Comparison of ENCODE assay signal across 14 cellular contexts in the genomic region with DNA sequence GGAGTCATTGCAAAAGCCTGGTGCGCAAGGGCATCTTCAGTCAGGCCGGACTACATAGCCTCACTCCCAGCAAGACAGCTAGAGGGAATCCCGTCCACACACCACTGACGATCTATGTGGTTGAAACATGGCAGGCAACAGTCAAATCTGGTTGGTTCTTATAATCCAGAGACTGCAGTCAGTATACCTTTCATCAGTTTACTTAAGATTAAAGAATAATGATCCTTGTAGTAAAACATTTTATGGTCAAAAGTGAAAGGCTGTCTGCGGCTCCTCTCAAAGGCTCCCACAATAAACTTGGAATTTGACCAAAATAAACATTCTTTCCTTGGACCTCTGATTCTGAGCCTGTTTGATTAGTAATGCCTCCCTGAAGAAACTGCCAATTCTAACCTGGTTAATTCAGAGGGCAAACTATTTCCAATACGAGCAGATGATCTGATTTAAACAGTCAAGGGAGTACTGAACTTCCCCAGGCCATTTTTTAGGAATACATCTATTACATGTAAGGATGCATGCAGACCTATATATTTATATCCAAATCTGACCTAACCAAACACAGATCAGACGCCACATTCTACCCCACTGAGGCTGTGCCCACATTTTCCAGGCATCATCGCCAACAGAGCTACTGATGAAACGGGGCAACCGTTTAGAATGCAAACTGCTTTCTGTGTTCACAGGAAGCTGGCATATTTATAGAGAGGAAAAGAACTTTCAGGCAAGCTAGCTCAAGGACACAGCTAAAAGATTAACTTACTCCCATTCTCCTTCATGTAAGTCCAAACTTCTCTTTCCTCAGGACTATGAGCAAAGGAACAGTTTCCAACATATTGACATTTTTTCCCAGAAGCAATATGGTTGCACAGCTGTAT. TPM values are rescaled to one million over a fixed set of nuclear protein-coding genes. Genes with fewer than 3 reads are reported as not detected.
DNase-seq lines count a peak whose midpoint lies in the region; ATAC-seq and TF ChIP-seq lines count a peak whose summit lies in the region.
"Had no signal": no experiment of that assay in that cellular context is flagged by ENCODE, and none has a peak within 500 bp of the region (broad histone marks: within the 10 kb centered on the region; RNA-seq: fewer than 3 reads in every experiment).

No MANE protein-coding gene starts in this region.

- H3F3A ChIP-seq in SK-N-SH (replicated peaks; ENCODE audit: insufficient read depth), result peaks cover 19% of the 10 kb centered on the region

- no peaks in the 10 kb centered on the region for H3K4me1 Mint-ChIP-seq in activated T-helper 1 cell treated with anti-CD3 and anti-CD28 coated beads, Interleukin-12 subunit alpha, Interleukin-12 subunit beta, Interleukin-2, Interleukin-4 antibody, amounts not matched to agents 30 ng/mL and 10 ng/mL and 1 ng/mL, durations not matched to agents 14 hours and 24 hours and 36 hours (ENCODE audit: low read depth)
- H3K4me1 Mint-ChIP-seq in activated CD4-positive, alpha-beta T cell treated with anti-CD3 and anti-CD28 coated beads, Interleukin-2, amount 10 ng/mL, durations not matched to agents 24 days and 14 days, result no peaks in the 10 kb centered on the region

- no peaks in the 10 kb centered on the region for H4K20me1 ChIP-seq in SK-N-SH (ENCODE audit: insufficient read depth)

- H3K27ac Mint-ChIP-seq in activated T-helper 1 cell treated with anti-CD3 and anti-CD28 coated beads, Interleukin-12 subunit alpha, Interleukin-12 subunit beta, Interleukin-2, Interleukin-4 antibody, amounts not matched to agents 30 ng/mL and 10 ng/mL and 1 ng/mL, durations not matched to agents 14 hours and 24 hours and 36 hours, result peak overlapping the region; percentile 18
- no peak overlapping the region for H3K27ac Mint-ChIP-seq in activated CD4-positive, alpha-beta T cell treated with anti-CD3 and anti-CD28 coated beads, Interleukin-2, amount 10 ng/mL, durations not matched to agents 24 days and 14 days
- H3K27ac Mint-ChIP-seq: natural killer cell treated with Interleukin-12 subunit alpha and Interleukin-12 subunit beta and Interleukin-15 and Interleukin-18, amount 100 ng/mL, for 72 hours had no signal

- no peak for TF ChIP-seq CTCF in SK-N-SH (IDR thresholded peaks at IDR 0.05)
- no peak for TF ChIP-seq CTCF in GM20000 (IDR thresholded peaks at IDR 0.05; ENCODE audit: extremely low read depth, missing control alignments)

- no peak overlapping the region for H3K4me3 ChIP-seq in SK-N-SH (ENCODE audit: low read depth in 2 of 2, low read length in 1 of 2)
- H3K4me3 ChIP-seq: gastrocnemius medialis, GM12878, vagina had no signal

- H3K9me3 Mint-ChIP-seq in activated T-helper 1 cell treated with anti-CD3 and anti-CD28 coated beads, Interleukin-12 subunit alpha, Interleukin-12 subunit beta, Interleukin-2, Interleukin-4 antibody, amounts not matched to agents 30 ng/mL and 10 ng/mL and 1 ng/mL, durations not matched to agents 14 hours and 24 hours and 36 hours, result no peaks in the 10 kb centered on the region
- H3K9me3 Mint-ChIP-seq in activated CD4-positive, alpha-beta T cell treated with anti-CD3 and anti-CD28 coated beads, Interleukin-2, amount 10 ng/mL, durations not matched to agents 24 days and 14 days, result no peaks in the 10 kb centered on the region
- H3K9me3 Mint-ChIP-seq: natural killer cell treated with Interleukin-12 subunit alpha and Interleukin-12 subunit beta and Interleukin-15 and Interleukin-18, amount 100 ng/mL, for 72 hours had no signal

- no peak overlapping the region for H2AFZ ChIP-seq in SK-N-SH (ENCODE audit: low read depth)

- CTCF ChIA-PET in SK-N-SH (lab: Yijun Ruan, JAX), result no interaction called here

- H3K27me3 Mint-ChIP-seq in activated T-helper 1 cell treated with anti-CD3 and anti-CD28 coated beads, Interleukin-12 subunit alpha, Interleukin-12 subunit beta, Interleukin-2, Interleukin-4 antibody, amounts not matched to agents 30 ng/mL and 10 ng/mL and 1 ng/mL, durations not matched to agents 14 hours and 24 hours and 36 hours (ENCODE audit: insufficient read depth), result no peaks in the 10 kb centered on the region
- no peaks in the 10 kb centered on the region for H3K27me3 Mint-ChIP-seq in activated CD4-positive, alpha-beta T cell treated with anti-CD3 and anti-CD28 coated beads, Interleukin-2, amount 10 ng/mL, durations not matched to agents 24 days and 14 days
- H3K27me3 Mint-ChIP-seq: natural killer cell treated with Interleukin-12 subunit alpha and Interleukin-12 subunit beta and Interleukin-15 and Interleukin-18, amount 100 ng/mL, for 72 hours had no signal

- H3K36me3 Mint-ChIP-seq in activated T-helper 1 cell treated with anti-CD3 and anti-CD28 coated beads, Interleukin-12 subunit alpha, Interleukin-12 subunit beta, Interleukin-2, Interleukin-4 antibody, amounts not matched to agents 30 ng/mL and 10 ng/mL and 1 ng/mL, durations not matched to agents 14 hours and 24 hours and 36 hours (ENCODE audit: low read depth), result peaks cover 58% of the 10 kb centered on the region
- H3K36me3 Mint-ChIP-seq in activated CD4-positive, alpha-beta T cell treated with anti-CD3 and anti-CD28 coated beads, Interleukin-2, amount 10 ng/mL, durations not matched to agents 24 days and 14 days (ENCODE audit: low read depth), result peaks cover 69% of the 10 kb centered on the region

- no peaks in the 10 kb centered on the region for H3K9me2 ChIP-seq in SK-N-SH

- peaks cover 3% of the 10 kb centered on the region; the same call in 1 of the 2 replicates for H3K79me2 ChIP-seq in SK-N-SH (ENCODE audit: insufficient read depth)

- no peak overlapping the region for H3K4me3 Mint-ChIP-seq in activated T-helper 1 cell treated with anti-CD3 and anti-CD28 coated beads, Interleukin-12 subunit alpha, Interleukin-12 subunit beta, Interleukin-2, Interleukin-4 antibody, amounts not matched to agents 30 ng/mL and 10 ng/mL and 1 ng/mL, durations not matched to agents 14 hours and 24 hours and 36 hours
- no peak overlapping the region for H3K4me3 Mint-ChIP-seq in activated CD4-positive, alpha-beta T cell treated with anti-CD3 and anti-CD28 coated beads, Interleukin-2, amount 10 ng/mL, durations not matched to agents 24 days and 14 days
- H3K4me3 Mint-ChIP-seq: natural killer cell treated with Interleukin-12 subunit alpha and Interleukin-12 subunit beta and Interleukin-15 and Interleukin-18, amount 100 ng/mL, for 72 hours had no signal

- POLR2A ChIA-PET in SK-N-SH (lab: Yijun Ruan, JAX), result no interaction called here

- no peaks in the 10 kb centered on the region for H3K4me1 ChIP-seq in SK-N-SH (ENCODE audit: control insufficient read depth in 1 of 2, insufficient read depth in 2 of 2, low read depth in 1 of 2, low read length in 1 of 2)
- H3K4me1 ChIP-seq: gastrocnemius medialis had no signal

- H3K9me3 ChIP-seq in SK-N-SH, result no peaks in the 10 kb centered on the region
- H3K9me3 ChIP-seq: gastrocnemius medialis, vagina had no signal

- TF ChIP-seq EP300 in SK-N-SH (IDR thresholded peaks at IDR 0.05; ENCODE audit: borderline replicate concordance in 1 of 2, low read depth in 1 of 2, low read length in 1 of 2), result no peak

- intact Hi-C loops in activated T-helper 1 cell treated with anti-CD3 and anti-CD28 coated beads, Interleukin-12 subunit alpha, Interleukin-12 subunit beta, Interleukin-2, Interleukin-4 antibody, amounts not matched to agents 30 ng/mL and 10 ng/mL and 1 ng/mL, durations not matched to agents 14 hours and 24 hours and 36 hours (cut with micrococcal nuclease), result loop anchor here (2.0 kb wide), 1 partner anchor 21 kb away; no protein-coding TSS in a partner anchor
- intact Hi-C loops in activated CD4-positive, alpha-beta T cell treated with anti-CD3 and anti-CD28 coated beads, Interleukin-2, amount 10 ng/mL, durations not matched to agents 24 days and 14 days (cut with micrococcal nuclease), result no loop called here

- no peaks in the 10 kb centered on the region for H3K27me3 ChIP-seq in SK-N-SH (ENCODE audit: insufficient read depth)
- H3K27me3 ChIP-seq: gastrocnemius medialis, vagina had no signal

- H3K27ac ChIP-seq in SK-N-SH (ENCODE audit: low read depth in 2 of 2, low read length in 1 of 2), result peak overlapping the region in 1 of 2 experiments; percentile 25; a peak in 3 of 4 replicates
- H3K27ac ChIP-seq: vagina had no signal

- no peak overlapping the region for H3K4me2 ChIP-seq in SK-N-SH

- no peak for TF ChIP-seq RAD21 in SK-N-SH (IDR thresholded peaks at IDR 0.05; ENCODE audit: low read length)

- 73% methylated on average over 10 of the region's 10 CpGs for WGBS in SK-N-SH (ENCODE audit: low lambda C conversion rate)

- peak; percentile 50; the same call in 2 of the 3 replicates for ATAC-seq in SK-N-SH treated with all-trans-retinoic acid at 6 μM for 48 hours
- no peak for ATAC-seq in GM21528 (IDR thresholded peaks at IDR 0.05; ENCODE audit: low FRiP score, unreplicated experiment)
- ATAC-seq: GM12878; natural killer cell treated with Interleukin-12 subunit alpha and Interleukin-12 subunit beta and Interleukin-15 and Interleukin-18, amount 100 ng/mL, for 72 hours had no signal

- no peak for DNase-seq in SK-N-SH
- no peak for DNase-seq in activated T-helper 1 cell treated with anti-CD3 and anti-CD28 coated beads, Interleukin-12 subunit alpha, Interleukin-12 subunit beta, Interleukin-2, Interleukin-4 antibody, amounts not matched to agents 30 ng/mL and 10 ng/mL and 1 ng/mL, durations not matched to agents 14 hours and 24 hours and 36 hours (ENCODE audit: low spot score)
- DNase-seq in iris pigment epithelial cell (ENCODE audit: low read depth), result peak; percentile 94
- peak; percentile 40 for DNase-seq in stromal cell of bone marrow (ENCODE audit: low read depth)
- no peak for DNase-seq in activated CD4-positive, alpha-beta T cell treated with anti-CD3 and anti-CD28 coated beads, Interleukin-2, amount 10 ng/mL, durations not matched to agents 24 days and 14 days
- no peak for DNase-seq in GM20000 (ENCODE audit: low spot score)
- DNase-seq: activated CD4-positive, CD25-positive, alpha-beta regulatory T cell treated with anti-CD3 and anti-CD28 coated beads, Interleukin-2, amount 50 U/mL, for 72 hours; gastrocnemius medialis; NCI-H1048 had no signal

- H3K9ac ChIP-seq in SK-N-SH, result no peak overlapping the region

- H3K36me3 ChIP-seq in SK-N-SH (replicated peaks in 1 of 2; ENCODE audit: control insufficient read depth in 1 of 2, insufficient read depth in 2 of 2, low read length in 1 of 2), result peaks cover 74% of the 10 kb centered on the region in 2 experiments

RNA-seq across cellular contexts. Expression of a gene that starts 15.3 kb away (rescaled TPM):
- 37.0 and 39.6 TPM in 2 replicates for polyA plus RNA-seq in SK-N-SH (2012; rRNA removed)
- polyA plus RNA-seq in SK-N-SH (2012; cell fraction: cytosol; rRNA removed), result 27.5 and 32.6 TPM in 2 replicates
- polyA plus RNA-seq in SK-N-SH (2012; cell fraction: nucleus; rRNA removed), result 39.7 and 55.5 TPM in 2 replicates
- total RNA-seq in activated T-helper 1 cell treated with anti-CD3 and anti-CD28 coated beads, Interleukin-12 subunit alpha, Interleukin-12 subunit beta, Interleukin-2, Interleukin-4 antibody, amounts not matched to agents 30 ng/mL and 10 ng/mL and 1 ng/mL, durations not matched to agents 14 hours and 24 hours and 36 hours, result 52.7 and 55.9 TPM in 2 replicates
- 41.7 and 43.6 TPM in 2 replicates for total RNA-seq in activated CD4-positive, alpha-beta T cell treated with anti-CD3 and anti-CD28 coated beads, Interleukin-2, amount 10 ng/mL, durations not matched to agents 24 days and 14 days

RNA-seq across cellular contexts. Expression of a gene that starts 39.1 kb away (rescaled TPM):
- 31.9 and 38.7 TPM in 2 replicates for polyA plus RNA-seq in SK-N-SH (2012; rRNA removed)
- 39.8 and 48.0 TPM in 2 replicates for polyA plus RNA-seq in SK-N-SH (2012; cell fraction: cytosol; rRNA removed)
- polyA plus RNA-seq in SK-N-SH (2012; cell fraction: nucleus; rRNA removed), result 71.8 and 77.3 TPM in 2 replicates
- 71.0 and 78.9 TPM in 2 replicates for total RNA-seq in activated T-helper 1 cell treated with anti-CD3 and anti-CD28 coated beads, Interleukin-12 subunit alpha, Interleukin-12 subunit beta, Interleukin-2, Interleukin-4 antibody, amounts not matched to agents 30 ng/mL and 10 ng/mL and 1 ng/mL, durations not matched to agents 14 hours and 24 hours and 36 hours
- total RNA-seq in activated CD4-positive, alpha-beta T cell treated with anti-CD3 and anti-CD28 coated beads, Interleukin-2, amount 10 ng/mL, durations not matched to agents 24 days and 14 days, result 58.3 and 64.1 TPM in 2 replicates

Comparison
In these comparisons a context has a peak if more than half of its experiments do, and no peak if none do; other contexts are left out.
1. DNase-seq: peak in iris pigment epithelial cell (single experiment) and stromal cell of bone marrow (single experiment); none in SK-N-SH (single experiment), activated T-helper 1 cell treated with anti-CD3 and anti-CD28 coated beads, Interleukin-12 subunit alpha, Interleukin-12 subunit beta, Interleukin-2, Interleukin-4 antibody, amounts not matched to agents 30 ng/mL and 10 ng/mL and 1 ng/mL, durations not matched to agents 14 hours and 24 hours and 36 hours (single experiment), activated CD4-positive, alpha-beta T cell treated with anti-CD3 and anti-CD28 coated beads, Interleukin-2, amount 10 ng/mL, durations not matched to agents 24 days and 14 days (single experiment) and GM20000 (single experiment).